Comparison of ENCODE assay signal across 1 cellular context in the genomic region with DNA sequence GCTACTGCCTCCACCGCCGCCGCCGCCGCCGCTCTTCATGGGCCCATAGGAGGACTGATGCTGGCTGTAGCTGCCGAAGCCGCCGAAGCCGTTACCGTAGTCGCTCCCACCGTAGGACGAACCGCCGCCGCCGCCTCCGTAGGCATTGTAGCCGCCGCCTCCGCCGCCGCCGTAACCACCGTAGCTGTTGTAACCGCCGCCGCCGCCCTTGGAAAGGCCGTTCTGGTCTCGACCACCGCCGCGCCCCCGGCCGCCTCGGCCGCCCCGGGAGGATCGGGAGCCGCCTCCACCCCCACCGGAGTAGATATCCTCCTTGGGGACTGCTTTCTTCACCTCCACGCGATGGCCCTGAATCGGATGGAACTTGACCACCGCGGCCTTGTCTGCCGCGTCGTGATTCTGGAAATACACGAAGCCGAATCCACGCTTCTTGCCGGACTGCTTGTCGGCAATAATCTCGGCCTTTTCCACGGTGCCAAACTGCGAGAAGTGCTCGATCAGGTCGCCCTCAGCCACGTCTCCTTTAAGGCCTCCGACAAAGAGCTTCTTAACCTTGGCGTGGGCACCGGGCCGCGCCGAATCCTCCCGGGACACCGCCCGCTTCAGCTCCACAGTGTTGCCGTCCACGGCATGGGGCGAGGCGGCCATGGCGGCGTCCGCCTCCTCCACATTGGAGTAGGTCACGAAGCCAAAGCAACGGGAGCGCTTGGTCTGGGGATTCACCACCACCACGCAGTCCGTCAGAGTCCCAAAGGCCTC.
TF ChIP-seq lines count a peak whose summit lies in the region.

No MANE protein-coding gene starts in this region.

TF ChIP-seq in HEK293, 187 proteins besides CTCF, POLR2A, EP300 and RAD21 (continued from another document and continues in another):
- TF ChIP-seq, protein P1, sequence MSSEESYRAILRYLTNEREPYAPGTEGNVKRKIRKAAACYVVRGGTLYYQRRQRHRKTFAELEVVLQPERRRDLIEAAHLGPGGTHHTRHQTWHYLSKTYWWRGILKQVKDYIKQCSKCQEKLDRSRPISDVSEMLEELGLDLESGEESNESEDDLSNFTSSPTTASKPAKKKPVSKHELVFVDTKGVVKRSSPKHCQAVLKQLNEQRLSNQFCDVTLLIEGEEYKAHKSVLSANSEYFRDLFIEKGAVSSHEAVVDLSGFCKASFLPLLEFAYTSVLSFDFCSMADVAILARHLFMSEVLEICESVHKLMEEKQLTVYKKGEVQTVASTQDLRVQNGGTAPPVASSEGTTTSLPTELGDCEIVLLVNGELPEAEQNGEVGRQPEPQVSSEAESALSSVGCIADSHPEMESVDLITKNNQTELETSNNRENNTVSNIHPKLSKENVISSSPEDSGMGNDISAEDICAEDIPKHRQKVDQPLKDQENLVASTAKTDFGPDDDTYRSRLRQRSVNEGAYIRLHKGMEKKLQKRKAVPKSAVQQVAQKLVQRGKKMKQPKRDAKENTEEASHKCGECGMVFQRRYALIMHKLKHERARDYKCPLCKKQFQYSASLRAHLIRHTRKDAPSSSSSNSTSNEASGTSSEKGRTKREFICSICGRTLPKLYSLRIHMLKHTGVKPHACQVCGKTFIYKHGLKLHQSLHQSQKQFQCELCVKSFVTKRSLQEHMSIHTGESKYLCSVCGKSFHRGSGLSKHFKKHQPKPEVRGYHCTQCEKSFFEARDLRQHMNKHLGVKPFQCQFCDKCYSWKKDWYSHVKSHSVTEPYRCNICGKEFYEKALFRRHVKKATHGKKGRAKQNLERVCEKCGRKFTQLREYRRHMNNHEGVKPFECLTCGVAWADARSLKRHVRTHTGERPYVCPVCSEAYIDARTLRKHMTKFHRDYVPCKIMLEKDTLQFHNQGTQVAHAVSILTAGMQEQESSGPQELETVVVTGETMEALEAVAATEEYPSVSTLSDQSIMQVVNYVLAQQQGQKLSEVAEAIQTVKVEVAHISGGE (tag by site-specific recombination; conservative IDR thresholded peaks at IDR 0.05; ENCODE audit: low read depth) = no peak
- TF ChIP-seq ZNF16 (tag by site-specific recombination; IDR thresholded peaks at IDR 0.05; ENCODE audit: low read depth) = no peak
- TF ChIP-seq, protein P2, sequence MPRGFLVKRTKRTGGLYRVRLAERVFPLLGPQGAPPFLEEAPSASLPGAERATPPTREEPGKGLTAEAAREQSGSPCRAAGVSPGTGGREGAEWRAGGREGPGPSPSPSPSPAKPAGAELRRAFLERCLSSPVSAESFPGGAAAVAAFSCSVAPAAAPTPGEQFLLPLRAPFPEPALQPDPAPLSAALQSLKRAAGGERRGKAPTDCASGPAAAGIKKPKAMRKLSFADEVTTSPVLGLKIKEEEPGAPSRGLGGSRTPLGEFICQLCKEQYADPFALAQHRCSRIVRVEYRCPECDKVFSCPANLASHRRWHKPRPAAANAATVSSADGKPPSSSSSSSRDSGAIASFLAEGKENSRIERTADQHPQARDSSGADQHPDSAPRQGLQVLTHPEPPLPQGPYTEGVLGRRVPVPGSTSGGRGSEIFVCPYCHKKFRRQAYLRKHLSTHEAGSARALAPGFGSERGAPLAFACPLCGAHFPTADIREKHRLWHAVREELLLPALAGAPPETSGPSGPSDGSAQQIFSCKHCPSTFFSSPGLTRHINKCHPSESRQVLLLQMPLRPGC (tag by site-specific recombination; IDR thresholded peaks at IDR 0.05) = no peak
- TF ChIP-seq, protein P3, sequence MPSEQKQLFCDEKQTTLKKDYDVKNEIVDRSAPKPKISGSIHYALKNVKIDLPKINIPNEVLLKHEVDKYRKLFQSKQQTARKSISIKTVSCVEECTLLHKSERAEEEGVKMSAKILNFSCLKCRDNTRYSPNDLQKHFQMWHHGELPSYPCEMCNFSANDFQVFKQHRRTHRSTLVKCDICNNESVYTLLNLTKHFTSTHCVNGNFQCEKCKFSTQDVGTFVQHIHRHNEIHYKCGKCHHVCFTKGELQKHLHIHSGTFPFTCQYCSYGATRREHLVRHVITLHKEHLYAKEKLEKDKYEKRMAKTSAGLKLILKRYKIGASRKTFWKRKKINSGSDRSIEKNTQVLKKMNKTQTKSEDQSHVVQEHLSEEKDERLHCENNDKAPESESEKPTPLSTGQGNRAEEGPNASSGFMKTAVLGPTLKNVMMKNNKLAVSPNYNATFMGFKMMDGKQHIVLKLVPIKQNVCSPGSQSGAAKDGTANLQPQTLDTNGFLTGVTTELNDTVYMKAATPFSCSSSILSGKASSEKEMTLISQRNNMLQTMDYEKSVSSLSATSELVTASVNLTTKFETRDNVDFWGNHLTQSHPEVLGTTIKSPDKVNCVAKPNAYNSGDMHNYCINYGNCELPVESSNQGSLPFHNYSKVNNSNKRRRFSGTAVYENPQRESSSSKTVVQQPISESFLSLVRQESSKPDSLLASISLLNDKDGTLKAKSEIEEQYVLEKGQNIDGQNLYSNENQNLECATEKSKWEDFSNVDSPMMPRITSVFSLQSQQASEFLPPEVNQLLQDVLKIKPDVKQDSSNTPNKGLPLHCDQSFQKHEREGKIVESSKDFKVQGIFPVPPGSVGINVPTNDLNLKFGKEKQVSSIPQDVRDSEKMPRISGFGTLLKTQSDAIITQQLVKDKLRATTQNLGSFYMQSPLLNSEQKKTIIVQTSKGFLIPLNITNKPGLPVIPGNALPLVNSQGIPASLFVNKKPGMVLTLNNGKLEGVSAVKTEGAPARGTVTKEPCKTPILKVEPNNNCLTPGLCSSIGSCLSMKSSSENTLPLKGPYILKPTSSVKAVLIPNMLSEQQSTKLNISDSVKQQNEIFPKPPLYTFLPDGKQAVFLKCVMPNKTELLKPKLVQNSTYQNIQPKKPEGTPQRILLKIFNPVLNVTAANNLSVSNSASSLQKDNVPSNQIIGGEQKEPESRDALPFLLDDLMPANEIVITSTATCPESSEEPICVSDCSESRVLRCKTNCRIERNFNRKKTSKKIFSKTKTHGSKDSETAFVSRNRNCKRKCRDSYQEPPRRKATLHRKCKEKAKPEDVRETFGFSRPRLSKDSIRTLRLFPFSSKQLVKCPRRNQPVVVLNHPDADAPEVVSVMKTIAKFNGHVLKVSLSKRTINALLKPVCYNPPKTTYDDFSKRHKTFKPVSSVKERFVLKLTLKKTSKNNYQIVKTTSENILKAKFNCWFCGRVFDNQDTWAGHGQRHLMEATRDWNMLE (tag by site-specific recombination; conservative IDR thresholded peaks at IDR 0.05; ENCODE audit: low read depth) = no peak
- TF ChIP-seq PRDM1 (tag by site-specific recombination; IDR thresholded peaks at IDR 0.05) = no peak
- no peak for TF ChIP-seq ZNF311 (tag by site-specific recombination; IDR thresholded peaks at IDR 0.05; ENCODE audit: borderline replicate concordance)
- TF ChIP-seq, protein P4, sequence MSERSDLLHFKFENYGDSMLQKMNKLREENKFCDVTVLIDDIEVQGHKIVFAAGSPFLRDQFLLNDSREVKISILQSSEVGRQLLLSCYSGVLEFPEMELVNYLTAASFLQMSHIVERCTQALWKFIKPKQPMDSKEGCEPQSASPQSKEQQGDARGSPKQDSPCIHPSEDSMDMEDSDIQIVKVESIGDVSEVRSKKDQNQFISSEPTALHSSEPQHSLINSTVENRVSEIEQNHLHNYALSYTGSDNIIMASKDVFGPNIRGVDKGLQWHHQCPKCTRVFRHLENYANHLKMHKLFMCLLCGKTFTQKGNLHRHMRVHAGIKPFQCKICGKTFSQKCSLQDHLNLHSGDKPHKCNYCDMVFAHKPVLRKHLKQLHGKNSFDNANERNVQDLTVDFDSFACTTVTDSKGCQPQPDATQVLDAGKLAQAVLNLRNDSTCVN (tag by site-specific recombination; optimal IDR thresholded peaks at IDR 0.05) = peak; percentile 12
- no peak for TF ChIP-seq SALL2 (tag by site-specific recombination; IDR thresholded peaks at IDR 0.05; ENCODE audit: borderline replicate concordance)
- TF ChIP-seq ZFP3 (tag by site-specific recombination; IDR thresholded peaks at IDR 0.05; ENCODE audit: low read depth) = no peak
- TF ChIP-seq, protein P5, sequence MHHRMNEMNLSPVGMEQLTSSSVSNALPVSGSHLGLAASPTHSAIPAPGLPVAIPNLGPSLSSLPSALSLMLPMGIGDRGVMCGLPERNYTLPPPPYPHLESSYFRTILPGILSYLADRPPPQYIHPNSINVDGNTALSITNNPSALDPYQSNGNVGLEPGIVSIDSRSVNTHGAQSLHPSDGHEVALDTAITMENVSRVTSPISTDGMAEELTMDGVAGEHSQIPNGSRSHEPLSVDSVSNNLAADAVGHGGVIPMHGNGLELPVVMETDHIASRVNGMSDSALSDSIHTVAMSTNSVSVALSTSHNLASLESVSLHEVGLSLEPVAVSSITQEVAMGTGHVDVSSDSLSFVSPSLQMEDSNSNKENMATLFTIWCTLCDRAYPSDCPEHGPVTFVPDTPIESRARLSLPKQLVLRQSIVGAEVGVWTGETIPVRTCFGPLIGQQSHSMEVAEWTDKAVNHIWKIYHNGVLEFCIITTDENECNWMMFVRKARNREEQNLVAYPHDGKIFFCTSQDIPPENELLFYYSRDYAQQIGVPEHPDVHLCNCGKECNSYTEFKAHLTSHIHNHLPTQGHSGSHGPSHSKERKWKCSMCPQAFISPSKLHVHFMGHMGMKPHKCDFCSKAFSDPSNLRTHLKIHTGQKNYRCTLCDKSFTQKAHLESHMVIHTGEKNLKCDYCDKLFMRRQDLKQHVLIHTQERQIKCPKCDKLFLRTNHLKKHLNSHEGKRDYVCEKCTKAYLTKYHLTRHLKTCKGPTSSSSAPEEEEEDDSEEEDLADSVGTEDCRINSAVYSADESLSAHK (tag by site-specific recombination; IDR thresholded peaks at IDR 0.05) = no peak
- no peak for TF ChIP-seq IKZF3 (tag by site-specific recombination; IDR thresholded peaks at IDR 0.05)
- TF ChIP-seq, protein P6, sequence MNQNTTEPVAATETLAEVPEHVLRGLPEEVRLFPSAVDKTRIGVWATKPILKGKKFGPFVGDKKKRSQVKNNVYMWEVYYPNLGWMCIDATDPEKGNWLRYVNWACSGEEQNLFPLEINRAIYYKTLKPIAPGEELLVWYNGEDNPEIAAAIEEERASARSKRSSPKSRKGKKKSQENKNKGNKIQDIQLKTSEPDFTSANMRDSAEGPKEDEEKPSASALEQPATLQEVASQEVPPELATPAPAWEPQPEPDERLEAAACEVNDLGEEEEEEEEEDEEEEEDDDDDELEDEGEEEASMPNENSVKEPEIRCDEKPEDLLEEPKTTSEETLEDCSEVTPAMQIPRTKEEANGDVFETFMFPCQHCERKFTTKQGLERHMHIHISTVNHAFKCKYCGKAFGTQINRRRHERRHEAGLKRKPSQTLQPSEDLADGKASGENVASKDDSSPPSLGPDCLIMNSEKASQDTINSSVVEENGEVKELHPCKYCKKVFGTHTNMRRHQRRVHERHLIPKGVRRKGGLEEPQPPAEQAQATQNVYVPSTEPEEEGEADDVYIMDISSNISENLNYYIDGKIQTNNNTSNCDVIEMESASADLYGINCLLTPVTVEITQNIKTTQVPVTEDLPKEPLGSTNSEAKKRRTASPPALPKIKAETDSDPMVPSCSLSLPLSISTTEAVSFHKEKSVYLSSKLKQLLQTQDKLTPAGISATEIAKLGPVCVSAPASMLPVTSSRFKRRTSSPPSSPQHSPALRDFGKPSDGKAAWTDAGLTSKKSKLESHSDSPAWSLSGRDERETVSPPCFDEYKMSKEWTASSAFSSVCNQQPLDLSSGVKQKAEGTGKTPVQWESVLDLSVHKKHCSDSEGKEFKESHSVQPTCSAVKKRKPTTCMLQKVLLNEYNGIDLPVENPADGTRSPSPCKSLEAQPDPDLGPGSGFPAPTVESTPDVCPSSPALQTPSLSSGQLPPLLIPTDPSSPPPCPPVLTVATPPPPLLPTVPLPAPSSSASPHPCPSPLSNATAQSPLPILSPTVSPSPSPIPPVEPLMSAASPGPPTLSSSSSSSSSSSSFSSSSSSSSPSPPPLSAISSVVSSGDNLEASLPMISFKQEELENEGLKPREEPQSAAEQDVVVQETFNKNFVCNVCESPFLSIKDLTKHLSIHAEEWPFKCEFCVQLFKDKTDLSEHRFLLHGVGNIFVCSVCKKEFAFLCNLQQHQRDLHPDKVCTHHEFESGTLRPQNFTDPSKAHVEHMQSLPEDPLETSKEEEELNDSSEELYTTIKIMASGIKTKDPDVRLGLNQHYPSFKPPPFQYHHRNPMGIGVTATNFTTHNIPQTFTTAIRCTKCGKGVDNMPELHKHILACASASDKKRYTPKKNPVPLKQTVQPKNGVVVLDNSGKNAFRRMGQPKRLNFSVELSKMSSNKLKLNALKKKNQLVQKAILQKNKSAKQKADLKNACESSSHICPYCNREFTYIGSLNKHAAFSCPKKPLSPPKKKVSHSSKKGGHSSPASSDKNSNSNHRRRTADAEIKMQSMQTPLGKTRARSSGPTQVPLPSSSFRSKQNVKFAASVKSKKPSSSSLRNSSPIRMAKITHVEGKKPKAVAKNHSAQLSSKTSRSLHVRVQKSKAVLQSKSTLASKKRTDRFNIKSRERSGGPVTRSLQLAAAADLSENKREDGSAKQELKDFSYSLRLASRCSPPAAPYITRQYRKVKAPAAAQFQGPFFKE (tag by site-specific recombination; IDR thresholded peaks at IDR 0.05; ENCODE audit: borderline replicate concordance) = peak; percentile 42; the same call in 1 of the 2 replicates
- TF ChIP-seq ZNF548 (tag by site-specific recombination; IDR thresholded peaks at IDR 0.05) = no peak
- no peak for TF ChIP-seq ZNF138 (tag by site-specific recombination; IDR thresholded peaks at IDR 0.05; ENCODE audit: borderline replicate concordance)
- 0 out of 2 replicates have a peak, but pooled peaks have one; percentile 27 for TF ChIP-seq ZNF121 (tag by site-specific recombination; IDR thresholded peaks at IDR 0.05)
- no peak for TF ChIP-seq GLI4 (tag by site-specific recombination; IDR thresholded peaks at IDR 0.05)
- no peak for TF ChIP-seq ZNF837 (tag by site-specific recombination; IDR thresholded peaks at IDR 0.05)
- TF ChIP-seq RBAK (tag by site-specific recombination; IDR thresholded peaks at IDR 0.05) = no peak
- TF ChIP-seq ZNF416 (tag by site-specific recombination; IDR thresholded peaks at IDR 0.05) = no peak
- no peak for TF ChIP-seq ZFP37 (tag by site-specific recombination; IDR thresholded peaks at IDR 0.05)
- no peak for TF ChIP-seq ZNF596 (tag by site-specific recombination; IDR thresholded peaks at IDR 0.05)
- TF ChIP-seq ZNF510 (tag by site-specific recombination; IDR thresholded peaks at IDR 0.05; ENCODE audit: insufficient replicate concordance) = no peak
- TF ChIP-seq ZBTB1 (tag by site-specific recombination; IDR thresholded peaks at IDR 0.05) = no peak
- TF ChIP-seq YY2 (tag by site-specific recombination; IDR thresholded peaks at IDR 0.05) = no peak
- TF ChIP-seq KLF9 (tag by site-specific recombination; IDR thresholded peaks at IDR 0.05; ENCODE audit: low read depth) = peak; percentile 5; the same call in 1 of the 2 replicates
- no peak for TF ChIP-seq WT1 (tag by site-specific recombination; IDR thresholded peaks at IDR 0.05)
- TF ChIP-seq, protein P7, sequence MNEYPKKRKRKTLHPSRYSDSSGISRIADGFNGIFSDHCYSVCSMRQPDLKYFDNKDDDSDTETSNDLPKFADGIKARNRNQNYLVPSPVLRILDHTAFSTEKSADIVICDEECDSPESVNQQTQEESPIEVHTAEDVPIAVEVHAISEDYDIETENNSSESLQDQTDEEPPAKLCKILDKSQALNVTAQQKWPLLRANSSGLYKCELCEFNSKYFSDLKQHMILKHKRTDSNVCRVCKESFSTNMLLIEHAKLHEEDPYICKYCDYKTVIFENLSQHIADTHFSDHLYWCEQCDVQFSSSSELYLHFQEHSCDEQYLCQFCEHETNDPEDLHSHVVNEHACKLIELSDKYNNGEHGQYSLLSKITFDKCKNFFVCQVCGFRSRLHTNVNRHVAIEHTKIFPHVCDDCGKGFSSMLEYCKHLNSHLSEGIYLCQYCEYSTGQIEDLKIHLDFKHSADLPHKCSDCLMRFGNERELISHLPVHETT (tag by site-specific recombination; IDR thresholded peaks at IDR 0.05) = no peak
- TF ChIP-seq ZNF433 (tag by site-specific recombination; IDR thresholded peaks at IDR 0.05; ENCODE audit: low read depth) = no peak
